14 cellular contexts compared by ENCODE assay signal in genomic region chr5:32241034-32241783, GRCh38.
DNase-seq lines count a peak whose midpoint lies in the region; ATAC-seq and TF ChIP-seq lines count a peak whose summit lies in the region.
"Had no signal": no experiment of that assay in that cellular context is flagged by ENCODE, and none has a peak within 500 bp of the region (broad histone marks: within the 10 kb centered on the region; RNA-seq: fewer than 3 reads in every experiment).

No MANE protein-coding gene starts in this region.

- H3K4me1 ChIP-seq in CD8-positive, alpha-beta memory T cell (ENCODE audit: insufficient read depth, low read length) = no peaks in the 10 kb centered on the region
- no peaks in the 10 kb centered on the region for H3K4me1 ChIP-seq in naive thymus-derived CD4-positive, alpha-beta T cell (ENCODE audit: control insufficient read depth in 2 of 2, insufficient read depth in 2 of 2, low read length in 2 of 2)

- DNase-seq in CD8-positive, alpha-beta memory T cell = peak in 1 of 5 donors; percentile 41
- DNase-seq in naive thymus-derived CD4-positive, alpha-beta T cell = no peak
- no peak for DNase-seq in progenitor cell of endocrine pancreas (ENCODE audit: low spot score, unreplicated experiment)
- no peak for DNase-seq in left lobe of liver (ENCODE audit: low spot score)
- DNase-seq: activated CD4-positive, alpha-beta T cell treated with anti-CD3 and anti-CD28 coated beads for 4 hours; DND-41; NCI-H1417 treated with DMSO at 0.1 percent for 48 hours; NCI-H446; stimulated activated CD4-positive, alpha-beta T cell treated with anti-CD3 and anti-CD28 coated beads, Interleukin-12 subunit alpha, Interleukin-12 subunit beta, amount 100 ng/mL, for 4 hours had no signal

- peak overlapping the region; percentile 66 for H3K27ac ChIP-seq in CD8-positive, alpha-beta memory T cell (ENCODE audit: low read depth, low read length)
- no peak overlapping the region for H3K27ac ChIP-seq in naive thymus-derived CD4-positive, alpha-beta T cell (ENCODE audit: low read depth, low read length)
- H3K27ac ChIP-seq: thoracic aorta had no signal

- POLR2A ChIA-PET in CD8-positive, alpha-beta memory T cell (lab: Charles Lee) = no interaction called here
- POLR2A ChIA-PET in naive thymus-derived CD4-positive, alpha-beta T cell (lab: Charles Lee) = no interaction called here

- H3K4me3 Mint-ChIP-seq in CD8-positive, alpha-beta memory T cell = peak overlapping the region; percentile 19 to 57 (median 37)
- peak overlapping the region in 1 of 5 experiments; percentile 21 for H3K4me3 Mint-ChIP-seq in brain
- peak overlapping the region in 1 of 10 donors; percentile 29 for H3K4me3 Mint-ChIP-seq in naive thymus-derived CD4-positive, alpha-beta T cell
- H3K4me3 Mint-ChIP-seq in progenitor cell of endocrine pancreas (ENCODE audit: low read depth) = no peak overlapping the region

- TF ChIP-seq CTCF in brain (conservative IDR thresholded peaks at IDR 0.05) (no peak), progenitor cell of endocrine pancreas (IDR thresholded peaks at IDR 0.05; ENCODE audit: unreplicated experiment) (no peak)

- peak; percentile 74 for ATAC-seq in HG02610 (IDR thresholded peaks at IDR 0.05; ENCODE audit: unreplicated experiment)
- ATAC-seq in naive thymus-derived CD4-positive, alpha-beta T cell = peak; percentile 83
- no peak for ATAC-seq in GM21717 (IDR thresholded peaks at IDR 0.05; ENCODE audit: unreplicated experiment)
- no peak for ATAC-seq in GM18517 (IDR thresholded peaks at IDR 0.05; ENCODE audit: unreplicated experiment)
- no peak for ATAC-seq in left lobe of liver

- H3K36me3 ChIP-seq in CD8-positive, alpha-beta memory T cell (ENCODE audit: insufficient read depth, low read length) = peaks cover 25% of the 10 kb centered on the region
- peaks cover 1 to 70% (median 10%) of the 10 kb centered on the region in 3 experiments for H3K36me3 ChIP-seq in naive thymus-derived CD4-positive, alpha-beta T cell (ENCODE audit: control insufficient read depth in 2 of 3, insufficient read depth in 3 of 3, low read length in 3 of 3)
- H3K36me3 ChIP-seq: thoracic aorta had no signal

- H3K27me3 Mint-ChIP-seq in CD8-positive, alpha-beta memory T cell = no peaks in the 10 kb centered on the region
- H3K27me3 Mint-ChIP-seq in brain (no peaks in the 10 kb centered on the region), progenitor cell of endocrine pancreas (no peaks in the 10 kb centered on the region)
- H3K27me3 Mint-ChIP-seq in naive thymus-derived CD4-positive, alpha-beta T cell = no peaks in the 10 kb centered on the region

- peak overlapping the region; percentile 49 to 92 (median 86) for H3K27ac Mint-ChIP-seq in CD8-positive, alpha-beta memory T cell
- H3K27ac Mint-ChIP-seq in brain = peak overlapping the region; percentile 5 to 75 (median 53)
- H3K27ac Mint-ChIP-seq in naive thymus-derived CD4-positive, alpha-beta T cell = peak overlapping the region in 5 of 9 donors; percentile 2 to 39 (median 4)
- H3K27ac Mint-ChIP-seq in progenitor cell of endocrine pancreas = no peak overlapping the region

- H3K4me3 ChIP-seq in CD8-positive, alpha-beta memory T cell (ENCODE audit: low read length) = no peak overlapping the region
- H3K4me3 ChIP-seq in naive thymus-derived CD4-positive, alpha-beta T cell (ENCODE audit: low read length) = no peak overlapping the region
- H3K4me3 ChIP-seq: thoracic aorta had no signal

- CTCF ChIA-PET in CD8-positive, alpha-beta memory T cell (lab: Charles Lee) = interaction anchor here (2.5 kb wide), 1 partner anchor 9 kb away, joined by 15 read pairs; no protein-coding TSS in a partner anchor
- CTCF ChIA-PET in naive thymus-derived CD4-positive, alpha-beta T cell (lab: Charles Lee) = interaction anchor here (0.6 to 1.4 kb wide), 3 partner anchors 9 to 88 kb away, joined by 3 to 7 read pairs (median 4); no protein-coding TSS in a partner anchor

- H3K4me1 Mint-ChIP-seq in CD8-positive, alpha-beta memory T cell = peaks cover 29 to 39% (median 35%) of the 10 kb centered on the region in 3 donors
- H3K4me1 Mint-ChIP-seq in brain (peaks cover 15% of the 10 kb centered on the region), progenitor cell of endocrine pancreas (ENCODE audit: low read depth) (no peaks in the 10 kb centered on the region)
- H3K4me1 Mint-ChIP-seq in naive thymus-derived CD4-positive, alpha-beta T cell = peaks cover 0 to 21% (median 0%) of the 10 kb centered on the region in 7 donors

- intact Hi-C loops in naive thymus-derived CD4-positive, alpha-beta T cell (cut with micrococcal nuclease) = no loop called here

- H3K27me3 ChIP-seq in CD8-positive, alpha-beta memory T cell (ENCODE audit: insufficient read depth, low read length, poor library complexity, severe bottlenecking) = no peaks in the 10 kb centered on the region
- H3K27me3 ChIP-seq in naive thymus-derived CD4-positive, alpha-beta T cell (ENCODE audit: control insufficient read depth in 2 of 2, insufficient read depth in 2 of 2, low read length in 2 of 2) = no peaks in the 10 kb centered on the region

- H3K36me3 Mint-ChIP-seq in CD8-positive, alpha-beta memory T cell = peaks cover under 1 to 75% (median 23%) of the 10 kb centered on the region in 3 donors
- H3K36me3 Mint-ChIP-seq in brain (peaks cover 72% of the 10 kb centered on the region), progenitor cell of endocrine pancreas (ENCODE audit: insufficient read depth) (peaks cover 25% of the 10 kb centered on the region)
- H3K36me3 Mint-ChIP-seq in naive thymus-derived CD4-positive, alpha-beta T cell = peaks cover 12 to 51% (median 25%) of the 10 kb centered on the region in 5 donors

- H3K9me3 Mint-ChIP-seq in CD8-positive, alpha-beta memory T cell = no peaks in the 10 kb centered on the region
- no peaks in the 10 kb centered on the region for H3K9me3 Mint-ChIP-seq in brain
- H3K9me3 Mint-ChIP-seq in naive thymus-derived CD4-positive, alpha-beta T cell = no peaks in the 10 kb centered on the region
- no peaks in the 10 kb centered on the region for H3K9me3 Mint-ChIP-seq in progenitor cell of endocrine pancreas (ENCODE audit: low read depth)

- H3K9me3 ChIP-seq in CD8-positive, alpha-beta memory T cell (ENCODE audit: low read length) = no peaks in the 10 kb centered on the region
- no peaks in the 10 kb centered on the region for H3K9me3 ChIP-seq in naive thymus-derived CD4-positive, alpha-beta T cell (ENCODE audit: control insufficient read depth in 2 of 3, low read length in 3 of 3)
- H3K9me3 ChIP-seq: thoracic aorta had no signal

Comparison
In these comparisons a context has a peak if more than half of its experiments do, and no peak if none do; other contexts are left out.
1. ATAC-seq: peak in HG02610 (single experiment) and naive thymus-derived CD4-positive, alpha-beta T cell (single experiment); none in GM21717 (single experiment), GM18517 (single experiment) and left lobe of liver (single experiment).